Comparison of ENCODE assay signal across 8 cellular contexts in genomic region chr15:58749532-58750337, GRCh38. TPM values are rescaled to one million over a fixed set of nuclear protein-coding genes. Genes with fewer than 3 reads are reported as not detected.
DNase-seq lines count a peak whose midpoint lies in the region; ATAC-seq lines count a peak whose summit lies in the region.

A gene with protein sequence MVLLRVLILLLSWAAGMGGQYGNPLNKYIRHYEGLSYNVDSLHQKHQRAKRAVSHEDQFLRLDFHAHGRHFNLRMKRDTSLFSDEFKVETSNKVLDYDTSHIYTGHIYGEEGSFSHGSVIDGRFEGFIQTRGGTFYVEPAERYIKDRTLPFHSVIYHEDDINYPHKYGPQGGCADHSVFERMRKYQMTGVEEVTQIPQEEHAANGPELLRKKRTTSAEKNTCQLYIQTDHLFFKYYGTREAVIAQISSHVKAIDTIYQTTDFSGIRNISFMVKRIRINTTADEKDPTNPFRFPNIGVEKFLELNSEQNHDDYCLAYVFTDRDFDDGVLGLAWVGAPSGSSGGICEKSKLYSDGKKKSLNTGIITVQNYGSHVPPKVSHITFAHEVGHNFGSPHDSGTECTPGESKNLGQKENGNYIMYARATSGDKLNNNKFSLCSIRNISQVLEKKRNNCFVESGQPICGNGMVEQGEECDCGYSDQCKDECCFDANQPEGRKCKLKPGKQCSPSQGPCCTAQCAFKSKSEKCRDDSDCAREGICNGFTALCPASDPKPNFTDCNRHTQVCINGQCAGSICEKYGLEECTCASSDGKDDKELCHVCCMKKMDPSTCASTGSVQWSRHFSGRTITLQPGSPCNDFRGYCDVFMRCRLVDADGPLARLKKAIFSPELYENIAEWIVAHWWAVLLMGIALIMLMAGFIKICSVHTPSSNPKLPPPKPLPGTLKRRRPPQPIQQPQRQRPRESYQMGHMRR (minus strand): TSS chr15:58749707. CDS start chr15:58749534, 173 bp downstream.

- peak within 1 kb of the TSS; percentile 92 for H3K27ac ChIP-seq in epithelial cell of prostate

- H3K4me1 Mint-ChIP-seq in IgD-negative memory B cell, result peaks cover 23 to 31% (median 24%) of the 10 kb centered on the region in 3 donors

- H3K27ac Mint-ChIP-seq in IgD-negative memory B cell, result peak within 1 kb of the TSS; percentile 93 to 99 (median 98)

- no peaks in the 10 kb centered on the region for H3K9me3 Mint-ChIP-seq in IgD-negative memory B cell

- ATAC-seq in GM21528 (IDR thresholded peaks at IDR 0.05; ENCODE audit: low FRiP score, unreplicated experiment), result peak; percentile 67

- H3K36me3 Mint-ChIP-seq in IgD-negative memory B cell, result peaks cover 1% of the 10 kb centered on the region

- H3K4me3 Mint-ChIP-seq in IgD-negative memory B cell, result peak within 1 kb of the TSS; percentile 96 to 98 (median 97)

- DNase-seq in DMS 273 (lab: John Stamatoyannopoulos, UW; ENCODE audit: unreplicated experiment) (peak; percentile 99), OCI-M2 (lab: John Stamatoyannopoulos, UW; ENCODE audit: unreplicated experiment) (peak; percentile 39), activated T-cell treated with anti-CD3 and anti-CD28 coated beads for 4 hours (peak; percentile 95), epithelial cell of prostate (ENCODE audit: low read depth, low spot score) (peak; percentile 88), mucosa of gallbladder (ENCODE audit: low spot score) (peak; percentile 99)
- DNase-seq in stimulated activated CD8-positive, alpha-beta memory T cell treated with anti-CD3 and anti-CD28 coated beads, Interleukin-4, amount 100 ng/mL, for 4 hours (ENCODE audit: low read depth in 2 of 2, low spot score in 1 of 2), result peak; percentile 88 to 98

- no peaks in the 10 kb centered on the region for H3K27me3 Mint-ChIP-seq in IgD-negative memory B cell

RNA-seq across cellular contexts. Expression of the gene that starts here (rescaled TPM):
- 91.9 TPM for polyA plus RNA-seq in IgD-negative memory B cell
- 134 TPM for total RNA-seq in mucosa of gallbladder

Comparison
In these comparisons a context has a peak if more than half of its experiments do, and no peak if none do; other contexts are left out.
1. Peak in every context shown above with its lines: DNase-seq, ATAC-seq and H3K27ac ChIP-seq.
2. DNase-seq: peak in every context shown above with its lines; median percentile 99 in DMS 273; 99 in mucosa of gallbladder; 95 in activated T-cell treated with anti-CD3 and anti-CD28 coated beads for 4 hours; 93 in stimulated activated CD8-positive, alpha-beta memory T cell treated with anti-CD3 and anti-CD28 coated beads, Interleukin-4, amount 100 ng/mL, for 4 hours; 88 in epithelial cell of prostate; 39 in OCI-M2.